19 cellular contexts compared by ENCODE assay signal in genomic region chr15:39165026-39165706, GRCh38.
A peak's percentile ranks its signal among the peaks of the same experiment; 100 is the strongest.
DNase-seq lines count a peak whose midpoint lies in the region; ATAC-seq and TF ChIP-seq lines count a peak whose summit lies in the region.
"Had no signal": no experiment of that assay in that cellular context is flagged by ENCODE, and none has a peak within 500 bp of the region (broad histone marks: within the 10 kb centered on the region; RNA-seq: fewer than 3 reads in every experiment).

No MANE protein-coding gene starts in this region.

- no peak for ATAC-seq in GM19351 (IDR thresholded peaks at IDR 0.05; ENCODE audit: unreplicated experiment)
- no peak for ATAC-seq in HG02588 (IDR thresholded peaks at IDR 0.05; ENCODE audit: unreplicated experiment)
- ATAC-seq: left lobe of liver, Panc1 had no signal

- H3K4me1 ChIP-seq in ascending aorta (peaks cover 0 to 7% of the 10 kb centered on the region in 2 donors), smooth muscle cell (ENCODE audit: low read depth) (peaks cover 6% of the 10 kb centered on the region)
- H3K4me1 ChIP-seq: SJSA1 had no signal

- no peaks in the 10 kb centered on the region for H3K79me2 ChIP-seq in smooth muscle cell (ENCODE audit: low read depth)

- no peak overlapping the region for H3K4me2 ChIP-seq in smooth muscle cell

- H3K27me3 ChIP-seq in ascending aorta (no peaks in the 10 kb centered on the region), smooth muscle cell (ENCODE audit: low read depth) (no peaks in the 10 kb centered on the region)
- H3K27me3 ChIP-seq: cardiac muscle cell, SJSA1 had no signal

- no peak overlapping the region for H3K9ac ChIP-seq in smooth muscle cell (ENCODE audit: low read depth)

- peak; percentile 47 for DNase-seq in ELR (ENCODE audit: low read depth)
- DNase-seq in ascending aorta (ENCODE audit: low spot score in 2 of 2) = no peak
- peak; percentile 60 for DNase-seq in foreskin melanocyte
- no peak for DNase-seq in smooth muscle cell (lab: John Stamatoyannopoulos, UW; ENCODE audit: unreplicated experiment)
- DNase-seq in HUDEP-2 (lab: John Stamatoyannopoulos, UW; ENCODE audit: unreplicated experiment in 76 of 76) = no peak
- DNase-seq: activated CD4-positive, alpha-beta T cell treated with anti-CD3 and anti-CD28 coated beads, Interleukin-2, amount 50 U/mL, for 1 hour; CD4-positive, alpha-beta memory T cell; DMS53; NCI-H1092 treated with DMSO at 0.1 percent for 48 hours; NCI-H2029 treated with DMSO at 0.1 percent for 48 hours; NCI-H446 treated with DMSO at 0.1 percent for 48 hours; stimulated activated CD4-positive, alpha-beta T cell treated with anti-CD3 and anti-CD28 coated beads, Interleukin-15, amount 100 ng/mL, for 24 hours had no signal

- H3K36me3 ChIP-seq in ascending aorta = no peaks in the 10 kb centered on the region
- H3K36me3 ChIP-seq in smooth muscle cell (ENCODE audit: low read depth) = no peaks in the 10 kb centered on the region
- H3K36me3 ChIP-seq: cardiac muscle cell, SJSA1 had no signal

- H3F3A ChIP-seq in smooth muscle cell (ENCODE audit: low read depth) = no peaks in the 10 kb centered on the region

- TF ChIP-seq CTCF in ascending aorta (IDR thresholded peaks at IDR 0.05) (no peak), smooth muscle cell (IDR thresholded peaks at IDR 0.05; ENCODE audit: borderline replicate concordance, insufficient read depth, poor library complexity, severe bottlenecking) (no peak)

- H3K27ac ChIP-seq in ascending aorta = peak overlapping the region; percentile 65 to 77
- no peak overlapping the region for H3K27ac ChIP-seq in smooth muscle cell (ENCODE audit: low read depth)
- H3K27ac ChIP-seq: cardiac muscle cell, SJSA1, VCaP had no signal

- H3K9me3 ChIP-seq in ascending aorta (no peaks in the 10 kb centered on the region), smooth muscle cell (replicated peaks; ENCODE audit: low read depth) (no peaks in the 10 kb centered on the region)
- H3K9me3 ChIP-seq: SJSA1 had no signal

- intact Hi-C loops in ascending aorta (cut with DNase I) = loop anchor here (5.0 kb wide), 1 partner anchor 38 kb away; no protein-coding TSS in a partner anchor

- no peaks in the 10 kb centered on the region for H4K20me1 ChIP-seq in smooth muscle cell (ENCODE audit: low read depth)

- 58% methylated on average over 2 of the region's 2 CpGs for WGBS in smooth muscle cell (ENCODE audit: low lambda C conversion rate)

- H2AFZ ChIP-seq in smooth muscle cell (ENCODE audit: low read depth) = peak overlapping the region; percentile 38

- H3K4me3 ChIP-seq in ascending aorta = no peak overlapping the region
- H3K4me3 ChIP-seq in smooth muscle cell = no peak overlapping the region
- H3K4me3 ChIP-seq: cardiac muscle cell, SJSA1 had no signal

Comparison
In these comparisons a context has a peak if more than half of its experiments do, and no peak if none do; other contexts are left out.
1. DNase-seq: peak in ELR (single experiment) and foreskin melanocyte (single experiment); none in ascending aorta (0 of 2), smooth muscle cell (single experiment) and HUDEP-2 (0 of 76).